ENCODE assay signal across 21 cellular contexts in the genomic region with DNA sequence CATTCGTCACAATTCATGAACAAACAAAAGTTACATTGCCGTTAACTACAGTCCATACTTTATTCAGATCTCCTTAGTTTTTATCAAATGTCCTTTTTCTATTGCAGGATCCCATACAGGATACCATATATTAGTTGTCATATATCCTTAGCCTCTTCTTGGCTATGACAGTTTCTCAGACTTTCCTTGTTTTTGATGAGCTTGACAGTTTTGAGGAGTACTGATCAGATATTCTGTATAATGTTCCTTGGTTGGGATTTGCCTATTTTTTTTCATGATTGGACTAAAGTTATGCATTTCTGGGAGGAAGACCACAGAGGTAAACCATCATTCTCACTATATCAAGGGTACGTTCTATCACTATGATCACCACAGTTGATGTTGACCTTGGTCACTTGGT. TPM values are rescaled to one million over a fixed set of nuclear protein-coding genes. Genes with fewer than 3 reads are reported as not detected.
DNase-seq lines count a peak whose midpoint lies in the region; ATAC-seq, FAIRE-seq and TF ChIP-seq lines count a peak whose summit lies in the region.
"Had no signal": no experiment of that assay in that cellular context is flagged by ENCODE, and none has a peak within 500 bp of the region (broad histone marks: within the 10 kb centered on the region; RNA-seq: fewer than 3 reads in every experiment).

No MANE protein-coding gene starts in this region.

- no peaks in the 10 kb centered on the region for H3K79me2 ChIP-seq in HepG2 (ENCODE audit: insufficient read depth, low read length)

- CTCF ChIA-PET in HepG2 (lab: Yijun Ruan, JAX; ENCODE audit: low intra/inter-chr PET ratio, low total read pairs) (no interaction called here), IMR-90 (lab: Yijun Ruan, JAX) (no interaction called here)

- H3K4me2 ChIP-seq in HepG2 (ENCODE audit: low read depth, low read length) (no peak overlapping the region), IMR-90 (ENCODE audit: low read depth, low read length) (no peak overlapping the region)
- H3K4me2 ChIP-seq: BLaER1 had no signal

- no peak overlapping the region for H2BK5ac ChIP-seq in IMR-90 (ENCODE audit: low read depth, low read length, poor library complexity, severe bottlenecking)

- no peak overlapping the region for H4K8ac ChIP-seq in IMR-90 (ENCODE audit: low read depth in 2 of 2, low read length in 2 of 2)

- TF ChIP-seq CTCF in HepG2 (CRISPR knock-in tag; IDR thresholded peaks at IDR 0.05) (no peak), right lobe of liver (IDR thresholded peaks at IDR 0.05) (no peak), IMR-90 (conservative IDR thresholded peaks at IDR 0.05; ENCODE audit: low read depth, low read length) (no peak)

- TF ChIP-seq EP300 in HepG2 (IDR thresholded peaks at IDR 0.05; ENCODE audit: low read depth in 2 of 2, low read length in 2 of 2) (no peak), HepG2 (CRISPR knock-in tag; IDR thresholded peaks at IDR 0.05; ENCODE audit: borderline replicate concordance) (no peak)

- no peak overlapping the region for H4K5ac ChIP-seq in IMR-90 (ENCODE audit: low read depth, low read length)

- no peak overlapping the region for H3K18ac ChIP-seq in IMR-90 (ENCODE audit: low read depth, low read length)

- in situ Hi-C loops in HepG2 (cut with HindIII; ENCODE audit: extremely low pct_ligation_motif_present, low pct_unique_long_range_greater_than_20kb) (no loop called here), IMR-90 (cut with MboI; ENCODE audit: low sequenced_read_pairs) (no loop called here)

- no peak overlapping the region for H3K27ac ChIP-seq in HepG2 (ENCODE audit: extremely low read length, insufficient read depth, low read length)
- H3K27ac ChIP-seq in right lobe of liver, result no peak overlapping the region
- no peak overlapping the region for H3K27ac ChIP-seq in IMR-90 (ENCODE audit: insufficient read depth, low read length)
- H3K27ac ChIP-seq: 22Rv1, BLaER1 had no signal

- no peak overlapping the region for H3K56ac ChIP-seq in IMR-90 (ENCODE audit: extremely low read depth, insufficient read depth, low read length)

- BruUV-seq in HepG2 (replicated peaks; lab: Mats Ljungman, UMichigan) (no TSS peak), IMR-90 (replicated peaks; lab: Mats Ljungman, UMichigan) (no TSS peak)

- no peak overlapping the region for H4K91ac ChIP-seq in IMR-90 (ENCODE audit: insufficient read depth, low read depth, low read length)

- H3K9ac ChIP-seq in HepG2 (ENCODE audit: insufficient read depth, low read depth, low read length) (no peak overlapping the region), IMR-90 (ENCODE audit: low read depth, low read length) (no peak overlapping the region)
- H3K9ac ChIP-seq: BLaER1 had no signal

- no peaks in the 10 kb centered on the region for H3K79me1 ChIP-seq in IMR-90 (ENCODE audit: low read depth in 1 of 2, low read length in 2 of 2)

- H3K4me1 ChIP-seq in HepG2 (ENCODE audit: insufficient read depth, low read length), result no peaks in the 10 kb centered on the region
- H3K4me1 ChIP-seq in right lobe of liver, result no peaks in the 10 kb centered on the region
- no peaks in the 10 kb centered on the region for H3K4me1 ChIP-seq in IMR-90 (ENCODE audit: control insufficient read depth, insufficient read depth, low read length)
- H3K4me1 ChIP-seq: BE2C, BLaER1 had no signal

- no peak overlapping the region for H2BK20ac ChIP-seq in IMR-90 (ENCODE audit: low read depth, low read length)

- H3K4ac ChIP-seq in IMR-90 (ENCODE audit: low read depth, low read length), result no peak overlapping the region

- no peak for TF ChIP-seq POLR2A in HepG2 (IDR thresholded peaks at IDR 0.05; ENCODE audit: insufficient read depth in 1 of 2, low read depth in 2 of 2, low read length in 2 of 2)
- no peak for TF ChIP-seq POLR2A in right lobe of liver (IDR thresholded peaks at IDR 0.05)
- no peak for TF ChIP-seq POLR2A in IMR-90 (IDR thresholded peaks at IDR 0.05; ENCODE audit: low read depth, low read length)

- H3K27me3 ChIP-seq in HepG2 (ENCODE audit: control insufficient read depth in 1 of 2, insufficient read depth in 2 of 2, low read length in 2 of 2) (no peaks in the 10 kb centered on the region; a peak in 1 of 5 replicates), right lobe of liver (no peaks in the 10 kb centered on the region), IMR-90 (ENCODE audit: control insufficient read depth, insufficient read depth, low read length) (no peaks in the 10 kb centered on the region)
- H3K27me3 ChIP-seq: BE2C, BLaER1 had no signal

- TF ChIP-seq RAD21 in HepG2 (CRISPR knock-in tag; IDR thresholded peaks at IDR 0.05), result no peak
- TF ChIP-seq RAD21 in IMR-90 (IDR thresholded peaks at IDR 0.05; ENCODE audit: low read length), result no peak

- no peaks in the 10 kb centered on the region for H3K9me1 ChIP-seq in IMR-90 (ENCODE audit: insufficient read depth, low read length)

- FAIRE-seq in HepG2 (lab: Jason Lieb, UNC), result no peak
- FAIRE-seq: G401.6, GM12891, GM19239 had no signal

- intact Hi-C loops in HepG2 (cut with micrococcal nuclease; ENCODE audit: unreplicated experiment) (no loop called here), right lobe of liver (cut with DNase I) (no loop called here), IMR-90 (cut with micrococcal nuclease) (no loop called here)

- H2BK15ac ChIP-seq in IMR-90 (ENCODE audit: low read depth, low read length), result no peak overlapping the region

- no peaks in the 10 kb centered on the region for H3K36me3 ChIP-seq in HepG2 (replicated peaks in 1 of 2; ENCODE audit: control insufficient read depth in 1 of 2, insufficient read depth in 2 of 2, low read length in 2 of 2)
- no peaks in the 10 kb centered on the region for H3K36me3 ChIP-seq in right lobe of liver
- no peaks in the 10 kb centered on the region for H3K36me3 ChIP-seq in IMR-90 (ENCODE audit: control insufficient read depth, insufficient read depth, low read length)
- H3K36me3 ChIP-seq: BE2C, BLaER1 had no signal

- no peak overlapping the region for H3K4me3 ChIP-seq in HepG2 (replicated peaks in 1 of 3; ENCODE audit: insufficient read depth in 1 of 3, low read depth in 2 of 3, low read length in 3 of 3)
- no peak overlapping the region for H3K4me3 ChIP-seq in right lobe of liver
- H3K4me3 ChIP-seq in IMR-90 (ENCODE audit: insufficient read depth, low read depth, low read length), result no peak overlapping the region
- H3K4me3 ChIP-seq: BLaER1 had no signal

- DNase-seq in HepG2 (ENCODE audit: low spot score) (no peak), right lobe of liver (no peak), IMR-90 (no peak), SIG-M5 treated with dmso at 0.1 percent for 504 hours (lab: John Stamatoyannopoulos, UW; ENCODE audit: unreplicated experiment) (no peak), NCI-H1092 treated with DMSO at 0.1 percent for 48 hours (lab: John Stamatoyannopoulos, UW) (no peak)
- DNase-seq: ACHN; BE2C; C1 segment of cervical spinal cord; CD4-positive, alpha-beta memory T cell; CD4-positive, CD25-positive, alpha-beta regulatory T cell; CD8-positive, alpha-beta memory T cell; COR-L47; DMS79 treated with DMSO at 0.1 percent for 48 hours; GF-D8 had no signal

- no peak overlapping the region for H3K23ac ChIP-seq in IMR-90 (ENCODE audit: low read depth, low read length)

- no peak overlapping the region for H2AK5ac ChIP-seq in IMR-90 (ENCODE audit: low read depth, low read length)

- H2AFZ ChIP-seq in HepG2 (ENCODE audit: low read length) (no peak overlapping the region), IMR-90 (replicated peaks; ENCODE audit: low read length, poor library complexity) (no peak overlapping the region)

- H2AK9ac ChIP-seq in IMR-90 (replicated peaks; ENCODE audit: low read depth, low read length, poor library complexity), result no peak overlapping the region

- 11% methylated on average over 3 of the region's 3 CpGs for WGBS in HepG2 (ENCODE audit: low lambda C conversion rate)
- WGBS in right lobe of liver (ENCODE audit: insufficient coverage, low coverage, low lambda C conversion rate, missing lambda C conversion rate), result 59% methylated on average over 3 of the region's 3 CpGs
- no CpG with 5 or more reads among the region's 3 CpGs for WGBS in IMR-90 (ENCODE audit: extremely low coverage in 2 of 2, insufficient read length in 1 of 2), 2 experiments

- H3K14ac ChIP-seq in IMR-90 (replicated peaks; ENCODE audit: low read depth, low read length), result no peak overlapping the region

- ATAC-seq in HepG2 (no peak), right lobe of liver (no peak), IMR-90 (ENCODE audit: low read depth) (no peak)

- H4K20me1 ChIP-seq in HepG2 (ENCODE audit: insufficient read depth, low read length) (no peaks in the 10 kb centered on the region), IMR-90 (ENCODE audit: insufficient read depth, low read length) (no peaks in the 10 kb centered on the region)
- H4K20me1 ChIP-seq: BLaER1 had no signal

- POLR2A ChIA-PET in HepG2 (lab: Yijun Ruan, JAX), result no interaction called here
- POLR2A ChIA-PET in IMR-90 (lab: Charles Lee; ENCODE audit: unreplicated experiment), result no interaction called here

- dilution Hi-C loops in IMR-90 (cut with HindIII; ENCODE audit: low sequenced_read_pairs, unreplicated experiment), result no loop called here

- H3K9me3 ChIP-seq in HepG2 (ENCODE audit: low read length), result no peaks in the 10 kb centered on the region
- H3K9me3 ChIP-seq in right lobe of liver, result no peaks in the 10 kb centered on the region
- H3K9me3 ChIP-seq in IMR-90 (ENCODE audit: control insufficient read depth, insufficient read depth, low read length), result no peaks in the 10 kb centered on the region
- H3K9me3 ChIP-seq: BE2C, BLaER1 had no signal

- no peak overlapping the region for H2BK120ac ChIP-seq in IMR-90 (ENCODE audit: low read depth, low read length)

RNA-seq across cellular contexts. Expression of gene LINGO2, which starts 12.8 kb away (rescaled TPM):
- total RNA-seq in HepG2 (2016; rRNA removed; fragmentation: Illumina TruSeq; extraction: Trizol), result not detected in 2 replicates
- total RNA-seq in HepG2 (2016; cell fraction: cytosol; rRNA removed; fragmentation: Illumina TruSeq; extraction: Trizol; ENCODE audit: low read depth), result not detected in 2 replicates
- total RNA-seq in HepG2 (2016; cell fraction: insoluble cytoplasmic fraction; rRNA removed; fragmentation: Illumina TruSeq; extraction: Trizol), result not detected in 2 replicates
- total RNA-seq in HepG2 (2016; cell fraction: membrane; rRNA removed; fragmentation: Illumina TruSeq; extraction: Trizol), result not detected in 2 replicates
- not detected in 2 replicates for total RNA-seq in HepG2 (2016; cell fraction: nucleus; rRNA removed; fragmentation: Illumina TruSeq; extraction: Trizol)
- polyA plus RNA-seq in HepG2 (2011; rRNA removed), result not detected in 2 replicates
- not detected in 2 replicates for polyA plus RNA-seq in HepG2 (2011; cell fraction: cytosol; rRNA removed)
- not detected in 2 replicates for polyA plus RNA-seq in HepG2 (2011; cell fraction: nucleus; rRNA removed)
- polyA plus RNA-seq in HepG2 (2012), result not detected in 2 replicates
- not detected in 2 replicates for polyA plus RNA-seq in HepG2 (2016; cell fraction: cytosol; fragmentation: Illumina TruSeq; extraction: Trizol; ENCODE audit: low read depth)
- polyA plus RNA-seq in HepG2 (2016; cell fraction: insoluble cytoplasmic fraction; fragmentation: Illumina TruSeq; extraction: Trizol; ENCODE audit: low read depth), result not detected in 2 replicates
- polyA plus RNA-seq in HepG2 (2016; cell fraction: membrane; fragmentation: Illumina TruSeq; extraction: Trizol; ENCODE audit: low read depth), result not detected in 2 replicates
- not detected in 2 replicates for polyA plus RNA-seq in HepG2 (2016; cell fraction: nucleus; fragmentation: Illumina TruSeq; extraction: Trizol; ENCODE audit: insufficient read depth, low read depth)
- 1.4 TPM in 1 of 2 replicates, not detected in the other for polyA minus RNA-seq in HepG2 (2011; rRNA and poly(A)+ RNA removed; ENCODE audit: low replicate concordance)
- not detected in 2 replicates for polyA minus RNA-seq in HepG2 (2011; cell fraction: cytosol; rRNA and poly(A)+ RNA removed)
- polyA minus RNA-seq in HepG2 (2011; cell fraction: nucleus; rRNA and poly(A)+ RNA removed), result not detected in 2 replicates
- under 1 TPM in 1 of 6 experiments, not detected in 5; 0.06 TPM for total RNA-seq in right lobe of liver
- not detected in 2 replicates for total RNA-seq in IMR-90 (2012; rRNA removed)
- not detected in 2 replicates for polyA plus RNA-seq in IMR-90 (2012; rRNA removed)
- polyA plus RNA-seq in IMR-90 (2012; cell fraction: cytosol; rRNA removed), result not detected in 2 replicates
- polyA plus RNA-seq in IMR-90 (2012; cell fraction: nucleus; rRNA removed; ENCODE audit: low replicate concordance), result not detected in 2 replicates
- total RNA-seq: CD4-positive, alpha-beta memory T cell; CD4-positive, CD25-positive, alpha-beta regulatory T cell; CD8-positive, alpha-beta memory T cell had no signal
- polyA plus RNA-seq: AG04450; CD14-positive monocyte; CD4-positive, alpha-beta memory T cell; CD4-positive, CD25-positive, alpha-beta regulatory T cell; CD8-positive, alpha-beta memory T cell had no signal
